In genomic region chr17:7576432-7576937, GRCh38 we compare ENCODE assay signal across 1 cellular context.
TF ChIP-seq lines count a peak whose summit lies in the region.

No MANE protein-coding gene starts in this region.

TF ChIP-seq in A549, 52 proteins besides CTCF, POLR2A, EP300 and RAD21 (continued from another document):
- TF ChIP-seq REST (IDR thresholded peaks at IDR 0.05) (peak; percentile 25; the same call in 1 of the 2 replicates), FOSB (CRISPR knock-in tag; IDR thresholded peaks at IDR 0.05) (0 out of 2 replicates have a peak, but pooled peaks have one; percentile 40), JUN (IDR thresholded peaks at IDR 0.05) (peak in 1 of 2 experiments; percentile 41; a peak in 2 of 5 replicates), TFCP2L1 (CRISPR knock-in tag; IDR thresholded peaks at IDR 0.05) (peak; percentile 93)
TF ChIP-seq in A549: peak in this region for 7.
